1 cellular context compared by ENCODE assay signal in the genomic region with DNA sequence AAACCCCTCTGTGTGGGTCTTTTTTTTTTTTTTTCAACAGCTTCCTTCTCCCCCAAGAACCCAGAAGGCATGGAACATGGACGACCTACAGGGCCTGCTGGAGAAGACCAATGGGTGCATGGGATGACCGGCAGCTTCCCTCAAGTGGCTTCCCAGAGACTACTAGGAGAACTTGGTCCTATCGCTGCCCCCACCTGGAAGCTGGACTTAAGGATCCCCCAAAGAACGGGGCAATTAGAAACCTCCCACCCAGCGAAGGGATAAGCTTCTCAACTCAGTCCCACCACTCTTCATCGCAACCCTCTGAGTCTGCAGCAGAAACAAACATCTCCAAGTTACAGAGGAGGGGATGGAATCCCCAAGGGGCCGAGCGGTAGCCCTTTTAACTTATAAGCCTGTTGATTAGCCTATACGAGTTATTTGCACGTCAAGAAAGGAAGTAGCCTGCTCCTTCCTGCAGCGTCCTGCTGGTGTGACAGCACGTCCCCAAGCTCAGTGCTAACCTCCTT.
A peak's percentile ranks its signal among the peaks of the same experiment; 100 is the strongest.
TF ChIP-seq lines count a peak whose summit lies in the region.

No MANE protein-coding gene starts in this region.

TF ChIP-seq in GM12878, 131 proteins besides CTCF, POLR2A, EP300 and RAD21 (continues in another document):
- TF ChIP-seq SMAD5 (IDR thresholded peaks at IDR 0.05; ENCODE audit: low read depth): no peak
- TF ChIP-seq, protein P1, sequence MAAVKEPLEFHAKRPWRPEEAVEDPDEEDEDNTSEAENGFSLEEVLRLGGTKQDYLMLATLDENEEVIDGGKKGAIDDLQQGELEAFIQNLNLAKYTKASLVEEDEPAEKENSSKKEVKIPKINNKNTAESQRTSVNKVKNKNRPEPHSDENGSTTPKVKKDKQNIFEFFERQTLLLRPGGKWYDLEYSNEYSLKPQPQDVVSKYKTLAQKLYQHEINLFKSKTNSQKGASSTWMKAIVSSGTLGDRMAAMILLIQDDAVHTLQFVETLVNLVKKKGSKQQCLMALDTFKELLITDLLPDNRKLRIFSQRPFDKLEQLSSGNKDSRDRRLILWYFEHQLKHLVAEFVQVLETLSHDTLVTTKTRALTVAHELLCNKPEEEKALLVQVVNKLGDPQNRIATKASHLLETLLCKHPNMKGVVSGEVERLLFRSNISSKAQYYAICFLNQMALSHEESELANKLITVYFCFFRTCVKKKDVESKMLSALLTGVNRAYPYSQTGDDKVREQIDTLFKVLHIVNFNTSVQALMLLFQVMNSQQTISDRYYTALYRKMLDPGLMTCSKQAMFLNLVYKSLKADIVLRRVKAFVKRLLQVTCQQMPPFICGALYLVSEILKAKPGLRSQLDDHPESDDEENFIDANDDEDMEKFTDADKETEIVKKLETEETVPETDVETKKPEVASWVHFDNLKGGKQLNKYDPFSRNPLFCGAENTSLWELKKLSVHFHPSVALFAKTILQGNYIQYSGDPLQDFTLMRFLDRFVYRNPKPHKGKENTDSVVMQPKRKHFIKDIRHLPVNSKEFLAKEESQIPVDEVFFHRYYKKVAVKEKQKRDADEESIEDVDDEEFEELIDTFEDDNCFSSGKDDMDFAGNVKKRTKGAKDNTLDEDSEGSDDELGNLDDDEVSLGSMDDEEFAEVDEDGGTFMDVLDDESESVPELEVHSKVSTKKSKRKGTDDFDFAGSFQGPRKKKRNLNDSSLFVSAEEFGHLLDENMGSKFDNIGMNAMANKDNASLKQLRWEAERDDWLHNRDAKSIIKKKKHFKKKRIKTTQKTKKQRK (IDR thresholded peaks at IDR 0.05; ENCODE audit: low read depth, low read length): no peak
- TF ChIP-seq, protein P2, sequence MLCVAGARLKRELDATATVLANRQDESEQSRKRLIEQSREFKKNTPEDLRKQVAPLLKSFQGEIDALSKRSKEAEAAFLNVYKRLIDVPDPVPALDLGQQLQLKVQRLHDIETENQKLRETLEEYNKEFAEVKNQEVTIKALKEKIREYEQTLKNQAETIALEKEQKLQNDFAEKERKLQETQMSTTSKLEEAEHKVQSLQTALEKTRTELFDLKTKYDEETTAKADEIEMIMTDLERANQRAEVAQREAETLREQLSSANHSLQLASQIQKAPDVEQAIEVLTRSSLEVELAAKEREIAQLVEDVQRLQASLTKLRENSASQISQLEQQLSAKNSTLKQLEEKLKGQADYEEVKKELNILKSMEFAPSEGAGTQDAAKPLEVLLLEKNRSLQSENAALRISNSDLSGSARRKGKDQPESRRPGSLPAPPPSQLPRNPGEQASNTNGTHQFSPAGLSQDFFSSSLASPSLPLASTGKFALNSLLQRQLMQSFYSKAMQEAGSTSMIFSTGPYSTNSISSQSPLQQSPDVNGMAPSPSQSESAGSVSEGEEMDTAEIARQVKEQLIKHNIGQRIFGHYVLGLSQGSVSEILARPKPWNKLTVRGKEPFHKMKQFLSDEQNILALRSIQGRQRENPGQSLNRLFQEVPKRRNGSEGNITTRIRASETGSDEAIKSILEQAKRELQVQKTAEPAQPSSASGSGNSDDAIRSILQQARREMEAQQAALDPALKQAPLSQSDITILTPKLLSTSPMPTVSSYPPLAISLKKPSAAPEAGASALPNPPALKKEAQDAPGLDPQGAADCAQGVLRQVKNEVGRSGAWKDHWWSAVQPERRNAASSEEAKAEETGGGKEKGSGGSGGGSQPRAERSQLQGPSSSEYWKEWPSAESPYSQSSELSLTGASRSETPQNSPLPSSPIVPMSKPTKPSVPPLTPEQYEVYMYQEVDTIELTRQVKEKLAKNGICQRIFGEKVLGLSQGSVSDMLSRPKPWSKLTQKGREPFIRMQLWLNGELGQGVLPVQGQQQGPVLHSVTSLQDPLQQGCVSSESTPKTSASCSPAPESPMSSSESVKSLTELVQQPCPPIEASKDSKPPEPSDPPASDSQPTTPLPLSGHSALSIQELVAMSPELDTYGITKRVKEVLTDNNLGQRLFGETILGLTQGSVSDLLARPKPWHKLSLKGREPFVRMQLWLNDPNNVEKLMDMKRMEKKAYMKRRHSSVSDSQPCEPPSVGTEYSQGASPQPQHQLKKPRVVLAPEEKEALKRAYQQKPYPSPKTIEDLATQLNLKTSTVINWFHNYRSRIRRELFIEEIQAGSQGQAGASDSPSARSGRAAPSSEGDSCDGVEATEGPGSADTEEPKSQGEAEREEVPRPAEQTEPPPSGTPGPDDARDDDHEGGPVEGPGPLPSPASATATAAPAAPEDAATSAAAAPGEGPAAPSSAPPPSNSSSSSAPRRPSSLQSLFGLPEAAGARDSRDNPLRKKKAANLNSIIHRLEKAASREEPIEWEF (IDR thresholded peaks at IDR 0.05; ENCODE audit: insufficient replicate concordance, low read depth, low read length): no peak
- TF ChIP-seq EED (IDR thresholded peaks at IDR 0.05; ENCODE audit: low read depth): no peak
- no peak for TF ChIP-seq NBN (IDR thresholded peaks at IDR 0.05)
- TF ChIP-seq, protein P3, sequence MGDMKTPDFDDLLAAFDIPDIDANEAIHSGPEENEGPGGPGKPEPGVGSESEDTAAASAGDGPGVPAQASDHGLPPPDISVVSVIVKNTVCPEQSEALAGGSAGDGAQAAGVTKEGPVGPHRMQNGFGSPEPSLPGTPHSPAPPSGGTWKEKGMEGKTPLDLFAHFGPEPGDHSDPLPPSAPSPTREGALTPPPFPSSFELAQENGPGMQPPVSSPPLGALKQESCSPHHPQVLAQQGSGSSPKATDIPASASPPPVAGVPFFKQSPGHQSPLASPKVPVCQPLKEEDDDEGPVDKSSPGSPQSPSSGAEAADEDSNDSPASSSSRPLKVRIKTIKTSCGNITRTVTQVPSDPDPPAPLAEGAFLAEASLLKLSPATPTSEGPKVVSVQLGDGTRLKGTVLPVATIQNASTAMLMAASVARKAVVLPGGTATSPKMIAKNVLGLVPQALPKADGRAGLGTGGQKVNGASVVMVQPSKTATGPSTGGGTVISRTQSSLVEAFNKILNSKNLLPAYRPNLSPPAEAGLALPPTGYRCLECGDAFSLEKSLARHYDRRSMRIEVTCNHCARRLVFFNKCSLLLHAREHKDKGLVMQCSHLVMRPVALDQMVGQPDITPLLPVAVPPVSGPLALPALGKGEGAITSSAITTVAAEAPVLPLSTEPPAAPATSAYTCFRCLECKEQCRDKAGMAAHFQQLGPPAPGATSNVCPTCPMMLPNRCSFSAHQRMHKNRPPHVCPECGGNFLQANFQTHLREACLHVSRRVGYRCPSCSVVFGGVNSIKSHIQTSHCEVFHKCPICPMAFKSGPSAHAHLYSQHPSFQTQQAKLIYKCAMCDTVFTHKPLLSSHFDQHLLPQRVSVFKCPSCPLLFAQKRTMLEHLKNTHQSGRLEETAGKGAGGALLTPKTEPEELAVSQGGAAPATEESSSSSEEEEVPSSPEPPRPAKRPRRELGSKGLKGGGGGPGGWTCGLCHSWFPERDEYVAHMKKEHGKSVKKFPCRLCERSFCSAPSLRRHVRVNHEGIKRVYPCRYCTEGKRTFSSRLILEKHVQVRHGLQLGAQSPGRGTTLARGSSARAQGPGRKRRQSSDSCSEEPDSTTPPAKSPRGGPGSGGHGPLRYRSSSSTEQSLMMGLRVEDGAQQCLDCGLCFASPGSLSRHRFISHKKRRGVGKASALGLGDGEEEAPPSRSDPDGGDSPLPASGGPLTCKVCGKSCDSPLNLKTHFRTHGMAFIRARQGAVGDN (IDR thresholded peaks at IDR 0.05): peak; percentile 35; the same call in 1 of the 2 replicates
- TF ChIP-seq YBX1 (IDR thresholded peaks at IDR 0.05): no peak
- TF ChIP-seq PAX5 (IDR thresholded peaks at IDR 0.05; ENCODE audit: borderline replicate concordance, low read depth, low read length): no peak
- TF ChIP-seq RCOR1 (conservative IDR thresholded peaks at IDR 0.05; ENCODE audit: low read depth, low read length): no peak
- TF ChIP-seq, protein P4, sequence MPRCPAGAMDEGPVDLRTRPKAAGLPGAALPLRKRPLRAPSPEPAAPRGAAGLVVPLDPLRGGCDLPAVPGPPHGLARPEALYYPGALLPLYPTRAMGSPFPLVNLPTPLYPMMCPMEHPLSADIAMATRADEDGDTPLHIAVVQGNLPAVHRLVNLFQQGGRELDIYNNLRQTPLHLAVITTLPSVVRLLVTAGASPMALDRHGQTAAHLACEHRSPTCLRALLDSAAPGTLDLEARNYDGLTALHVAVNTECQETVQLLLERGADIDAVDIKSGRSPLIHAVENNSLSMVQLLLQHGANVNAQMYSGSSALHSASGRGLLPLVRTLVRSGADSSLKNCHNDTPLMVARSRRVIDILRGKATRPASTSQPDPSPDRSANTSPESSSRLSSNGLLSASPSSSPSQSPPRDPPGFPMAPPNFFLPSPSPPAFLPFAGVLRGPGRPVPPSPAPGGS (IDR thresholded peaks at IDR 0.05; ENCODE audit: borderline replicate concordance, insufficient read depth, low read depth, low read length, poor library complexity, severe bottlenecking): no peak
- TF ChIP-seq POU2F2 (IDR thresholded peaks at IDR 0.05; ENCODE audit: borderline replicate concordance, low read depth, low read length): 0 out of 3 replicates have a peak, but pooled peaks have one; percentile 34
- TF ChIP-seq ETV6 (conservative IDR thresholded peaks at IDR 0.05 in 1 of 2, IDR thresholded peaks at IDR 0.05 in 1 of 2; ENCODE audit: borderline replicate concordance in 1 of 2, low read depth in 1 of 2): no peak
- no peak for TF ChIP-seq EZH2 (IDR thresholded peaks at IDR 0.05; ENCODE audit: borderline replicate concordance, control insufficient read depth, low read depth, low read length)
- TF ChIP-seq, protein P5, sequence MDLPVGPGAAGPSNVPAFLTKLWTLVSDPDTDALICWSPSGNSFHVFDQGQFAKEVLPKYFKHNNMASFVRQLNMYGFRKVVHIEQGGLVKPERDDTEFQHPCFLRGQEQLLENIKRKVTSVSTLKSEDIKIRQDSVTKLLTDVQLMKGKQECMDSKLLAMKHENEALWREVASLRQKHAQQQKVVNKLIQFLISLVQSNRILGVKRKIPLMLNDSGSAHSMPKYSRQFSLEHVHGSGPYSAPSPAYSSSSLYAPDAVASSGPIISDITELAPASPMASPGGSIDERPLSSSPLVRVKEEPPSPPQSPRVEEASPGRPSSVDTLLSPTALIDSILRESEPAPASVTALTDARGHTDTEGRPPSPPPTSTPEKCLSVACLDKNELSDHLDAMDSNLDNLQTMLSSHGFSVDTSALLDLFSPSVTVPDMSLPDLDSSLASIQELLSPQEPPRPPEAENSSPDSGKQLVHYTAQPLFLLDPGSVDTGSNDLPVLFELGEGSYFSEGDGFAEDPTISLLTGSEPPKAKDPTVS (IDR thresholded peaks at IDR 0.05; ENCODE audit: low read depth, low read length): no peak
- no peak for TF ChIP-seq RUNX3 (IDR thresholded peaks at IDR 0.05; ENCODE audit: low read length)
- TF ChIP-seq PML (IDR thresholded peaks at IDR 0.05; ENCODE audit: low read length): no peak
- TF ChIP-seq TCF7 (IDR thresholded peaks at IDR 0.05; ENCODE audit: borderline replicate concordance): no peak
- no peak for TF ChIP-seq TARDBP (IDR thresholded peaks at IDR 0.05; ENCODE audit: borderline replicate concordance)
- no peak for TF ChIP-seq HCFC1 (IDR thresholded peaks at IDR 0.05; ENCODE audit: low read length)
- no peak for TF ChIP-seq MTA2 (IDR thresholded peaks at IDR 0.05; ENCODE audit: low read depth)
- no peak for TF ChIP-seq CREB1 (IDR thresholded peaks at IDR 0.05; ENCODE audit: low read depth)
- TF ChIP-seq, protein P6, sequence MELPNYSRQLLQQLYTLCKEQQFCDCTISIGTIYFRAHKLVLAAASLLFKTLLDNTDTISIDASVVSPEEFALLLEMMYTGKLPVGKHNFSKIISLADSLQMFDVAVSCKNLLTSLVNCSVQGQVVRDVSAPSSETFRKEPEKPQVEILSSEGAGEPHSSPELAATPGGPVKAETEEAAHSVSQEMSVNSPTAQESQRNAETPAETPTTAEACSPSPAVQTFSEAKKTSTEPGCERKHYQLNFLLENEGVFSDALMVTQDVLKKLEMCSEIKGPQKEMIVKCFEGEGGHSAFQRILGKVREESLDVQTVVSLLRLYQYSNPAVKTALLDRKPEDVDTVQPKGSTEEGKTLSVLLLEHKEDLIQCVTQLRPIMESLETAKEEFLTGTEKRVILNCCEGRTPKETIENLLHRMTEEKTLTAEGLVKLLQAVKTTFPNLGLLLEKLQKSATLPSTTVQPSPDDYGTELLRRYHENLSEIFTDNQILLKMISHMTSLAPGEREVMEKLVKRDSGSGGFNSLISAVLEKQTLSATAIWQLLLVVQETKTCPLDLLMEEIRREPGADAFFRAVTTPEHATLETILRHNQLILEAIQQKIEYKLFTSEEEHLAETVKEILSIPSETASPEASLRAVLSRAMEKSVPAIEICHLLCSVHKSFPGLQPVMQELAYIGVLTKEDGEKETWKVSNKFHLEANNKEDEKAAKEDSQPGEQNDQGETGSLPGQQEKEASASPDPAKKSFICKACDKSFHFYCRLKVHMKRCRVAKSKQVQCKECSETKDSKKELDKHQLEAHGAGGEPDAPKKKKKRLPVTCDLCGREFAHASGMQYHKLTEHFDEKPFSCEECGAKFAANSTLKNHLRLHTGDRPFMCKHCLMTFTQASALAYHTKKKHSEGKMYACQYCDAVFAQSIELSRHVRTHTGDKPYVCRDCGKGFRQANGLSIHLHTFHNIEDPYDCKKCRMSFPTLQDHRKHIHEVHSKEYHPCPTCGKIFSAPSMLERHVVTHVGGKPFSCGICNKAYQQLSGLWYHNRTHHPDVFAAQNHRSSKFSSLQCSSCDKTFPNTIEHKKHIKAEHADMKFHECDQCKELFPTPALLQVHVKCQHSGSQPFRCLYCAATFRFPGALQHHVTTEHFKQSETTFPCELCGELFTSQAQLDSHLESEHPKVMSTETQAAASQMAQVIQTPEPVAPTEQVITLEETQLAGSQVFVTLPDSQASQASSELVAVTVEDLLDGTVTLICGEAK (IDR thresholded peaks at IDR 0.05; ENCODE audit: borderline replicate concordance): no peak
- peak; percentile 43; the same call in 1 of the 2 replicates for TF ChIP-seq SPI1 (IDR thresholded peaks at IDR 0.05; ENCODE audit: borderline replicate concordance, insufficient read depth, low read depth, low read length)
- no peak for TF ChIP-seq SMC3 (IDR thresholded peaks at IDR 0.05; ENCODE audit: borderline replicate concordance, low read length)
- TF ChIP-seq, protein P7, sequence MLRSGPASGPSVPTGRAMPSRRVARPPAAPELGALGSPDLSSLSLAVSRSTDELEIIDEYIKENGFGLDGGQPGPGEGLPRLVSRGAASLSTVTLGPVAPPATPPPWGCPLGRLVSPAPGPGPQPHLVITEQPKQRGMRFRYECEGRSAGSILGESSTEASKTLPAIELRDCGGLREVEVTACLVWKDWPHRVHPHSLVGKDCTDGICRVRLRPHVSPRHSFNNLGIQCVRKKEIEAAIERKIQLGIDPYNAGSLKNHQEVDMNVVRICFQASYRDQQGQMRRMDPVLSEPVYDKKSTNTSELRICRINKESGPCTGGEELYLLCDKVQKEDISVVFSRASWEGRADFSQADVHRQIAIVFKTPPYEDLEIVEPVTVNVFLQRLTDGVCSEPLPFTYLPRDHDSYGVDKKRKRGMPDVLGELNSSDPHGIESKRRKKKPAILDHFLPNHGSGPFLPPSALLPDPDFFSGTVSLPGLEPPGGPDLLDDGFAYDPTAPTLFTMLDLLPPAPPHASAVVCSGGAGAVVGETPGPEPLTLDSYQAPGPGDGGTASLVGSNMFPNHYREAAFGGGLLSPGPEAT (IDR thresholded peaks at IDR 0.05; ENCODE audit: low read depth): no peak
- TF ChIP-seq, protein P8, sequence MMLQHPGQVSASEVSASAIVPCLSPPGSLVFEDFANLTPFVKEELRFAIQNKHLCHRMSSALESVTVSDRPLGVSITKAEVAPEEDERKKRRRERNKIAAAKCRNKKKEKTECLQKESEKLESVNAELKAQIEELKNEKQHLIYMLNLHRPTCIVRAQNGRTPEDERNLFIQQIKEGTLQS (IDR thresholded peaks at IDR 0.05; ENCODE audit: borderline replicate concordance, extremely low read depth, low read depth, low read length): no peak
